ENCODE assay signal across 8 cellular contexts in the genomic region with DNA sequence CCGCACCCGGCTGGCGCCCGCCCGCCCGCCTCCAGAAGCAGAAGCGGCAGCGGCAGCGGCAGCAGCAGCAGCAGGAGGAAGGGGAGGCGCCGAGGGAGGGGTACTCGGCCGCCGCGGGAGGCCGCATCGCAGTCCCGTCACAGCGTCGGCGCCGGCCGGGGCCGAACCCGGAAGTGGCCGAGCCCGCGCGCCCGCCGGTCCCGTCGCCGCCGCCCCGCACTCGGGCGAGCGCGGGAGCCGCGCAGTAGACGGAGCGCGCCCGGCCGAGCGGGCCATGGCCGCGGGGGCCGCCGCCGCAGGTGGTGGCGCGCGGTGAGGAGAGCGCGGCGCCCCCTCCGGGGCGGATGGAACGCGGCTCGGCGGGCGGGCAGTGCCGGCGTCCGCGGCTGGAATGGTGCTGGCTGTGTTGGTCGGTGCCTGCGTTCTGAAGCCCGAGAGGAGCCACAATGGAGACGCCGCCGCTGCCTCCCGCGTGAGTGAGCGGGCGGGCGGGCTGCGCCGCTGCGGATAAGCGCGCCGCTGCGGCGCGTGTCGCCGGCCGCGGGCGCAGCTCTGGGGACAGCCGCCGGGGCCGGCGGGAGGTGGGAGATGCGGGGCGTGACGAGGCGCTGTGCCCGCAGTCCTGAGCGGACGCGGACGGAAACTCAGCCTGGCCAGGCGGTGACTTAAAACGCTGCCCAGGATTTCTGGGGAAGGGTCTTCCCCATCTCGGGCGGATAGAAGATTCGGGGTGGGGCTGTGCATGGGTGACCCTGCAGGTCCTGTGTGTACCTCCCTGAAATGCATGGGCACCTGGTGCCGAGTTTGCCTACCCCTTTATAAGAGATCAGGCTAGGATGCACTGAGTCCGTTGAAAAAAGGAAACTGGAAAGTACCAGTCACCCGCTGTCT. TPM values are rescaled to one million over a fixed set of nuclear protein-coding genes. Genes with fewer than 3 reads are reported as not detected.
DNase-seq lines count a peak whose midpoint lies in the region; ATAC-seq and TF ChIP-seq lines count a peak whose summit lies in the region.

A gene with protein sequence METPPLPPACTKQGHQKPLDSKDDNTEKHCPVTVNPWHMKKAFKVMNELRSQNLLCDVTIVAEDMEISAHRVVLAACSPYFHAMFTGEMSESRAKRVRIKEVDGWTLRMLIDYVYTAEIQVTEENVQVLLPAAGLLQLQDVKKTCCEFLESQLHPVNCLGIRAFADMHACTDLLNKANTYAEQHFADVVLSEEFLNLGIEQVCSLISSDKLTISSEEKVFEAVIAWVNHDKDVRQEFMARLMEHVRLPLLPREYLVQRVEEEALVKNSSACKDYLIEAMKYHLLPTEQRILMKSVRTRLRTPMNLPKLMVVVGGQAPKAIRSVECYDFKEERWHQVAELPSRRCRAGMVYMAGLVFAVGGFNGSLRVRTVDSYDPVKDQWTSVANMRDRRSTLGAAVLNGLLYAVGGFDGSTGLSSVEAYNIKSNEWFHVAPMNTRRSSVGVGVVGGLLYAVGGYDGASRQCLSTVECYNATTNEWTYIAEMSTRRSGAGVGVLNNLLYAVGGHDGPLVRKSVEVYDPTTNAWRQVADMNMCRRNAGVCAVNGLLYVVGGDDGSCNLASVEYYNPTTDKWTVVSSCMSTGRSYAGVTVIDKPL (plus strand): TSS at position 131 of the 891 bp plus-strand sequence. CDS start 316 bp downstream, at position 447.

- no peaks in the 10 kb centered on the region for H3K36me3 Mint-ChIP-seq in activated CD4-positive, alpha-beta memory T cell treated with anti-CD3 and anti-CD28 coated beads for 36 hours

- peaks cover 65% of the 10 kb centered on the region for H3K4me1 Mint-ChIP-seq in activated CD4-positive, alpha-beta memory T cell treated with anti-CD3 and anti-CD28 coated beads for 36 hours (ENCODE audit: low read depth)

- DNase-seq in AG09319 (ENCODE audit: extremely low read depth, low read depth) (peak; percentile 45), NCI-H510A treated with DMSO at 0.1 percent for 48 hours (lab: John Stamatoyannopoulos, UW) (peak; percentile 7), lung microvascular endothelial cell (ENCODE audit: low read depth in 2 of 2) (peak; percentile 88 to 91)
- peak; percentile 74 for DNase-seq in activated CD4-positive, alpha-beta memory T cell treated with anti-CD3 and anti-CD28 coated beads for 36 hours
- DNase-seq in effector CD4-positive, alpha-beta T cell = peak; percentile 49
- peak in 2 of 3 donors; percentile 45 to 65 for DNase-seq in stimulated activated CD4-positive, alpha-beta T cell treated with anti-CD3 and anti-CD28 coated beads, TNF-alpha, amount 100 ng/mL, for 48 hours (ENCODE audit: low read depth in 3 of 3)

- peak within 1 kb of the TSS; percentile 86 for H3K27ac Mint-ChIP-seq in activated CD4-positive, alpha-beta memory T cell treated with anti-CD3 and anti-CD28 coated beads for 36 hours

- H3K9me3 Mint-ChIP-seq in activated CD4-positive, alpha-beta memory T cell treated with anti-CD3 and anti-CD28 coated beads for 36 hours = no peaks in the 10 kb centered on the region

- ATAC-seq in GM18868 (IDR thresholded peaks at IDR 0.05; ENCODE audit: unreplicated experiment) (peak; percentile 93), HG03097 (IDR thresholded peaks at IDR 0.05; ENCODE audit: low FRiP score, unreplicated experiment) (peak; percentile 91)

- TF ChIP-seq CTCF in AG09319 (IDR thresholded peaks at IDR 0.05; ENCODE audit: low read depth, low read length) = no peak

- no peaks in the 10 kb centered on the region for H3K27me3 Mint-ChIP-seq in activated CD4-positive, alpha-beta memory T cell treated with anti-CD3 and anti-CD28 coated beads for 36 hours

- POLR2A ChIA-PET in activated CD4-positive, alpha-beta memory T cell treated with anti-CD3 and anti-CD28 coated beads for 36 hours (lab: Charles Lee) = interaction anchor here (1.6 to 1.9 kb wide), 2 partner anchors 17 to 120 kb away, joined by 4 to 7 read pairs; partner anchors contain the start of gene MSMO1

- CTCF ChIA-PET in activated CD4-positive, alpha-beta memory T cell treated with anti-CD3 and anti-CD28 coated beads for 36 hours (lab: Charles Lee) = interaction anchor here (1.4 kb wide), 1 partner anchor 76 kb away, joined by 6 read pairs; no protein-coding TSS in a partner anchor

- intact Hi-C loops in activated CD4-positive, alpha-beta memory T cell treated with anti-CD3 and anti-CD28 coated beads for 36 hours (cut with micrococcal nuclease) = loop anchor here (1.0 to 10.0 kb wide), 5 partner anchors 41 to 1713 kb away; partner anchors contain the start of genes MSMO1, TMA16 and TMEM192

- peak within 1 kb of the TSS; percentile 88 for H3K4me3 Mint-ChIP-seq in activated CD4-positive, alpha-beta memory T cell treated with anti-CD3 and anti-CD28 coated beads for 36 hours

RNA-seq across cellular contexts. Expression of the gene that starts here (rescaled TPM):
- 10 to 100 TPM; 25.0 to 26.0 TPM for total RNA-seq in activated CD4-positive, alpha-beta memory T cell treated with anti-CD3 and anti-CD28 coated beads for 36 hours
- total RNA-seq in lung microvascular endothelial cell = 24.0 and 27.4 TPM in 2 replicates

Comparison
In these comparisons a context has a peak if more than half of its experiments do, and no peak if none do; other contexts are left out.
1. Peak in every context shown above with its lines: DNase-seq and ATAC-seq.
2. DNase-seq: peak in every context shown above with its lines; median percentile 90 in lung microvascular endothelial cell; 74 in activated CD4-positive, alpha-beta memory T cell treated with anti-CD3 and anti-CD28 coated beads for 36 hours; 55 in stimulated activated CD4-positive, alpha-beta T cell treated with anti-CD3 and anti-CD28 coated beads, TNF-alpha, amount 100 ng/mL, for 48 hours; 49 in effector CD4-positive, alpha-beta T cell; 45 in AG09319; 7 in NCI-H510A treated with DMSO at 0.1 percent for 48 hours.